In the genomic region with DNA sequence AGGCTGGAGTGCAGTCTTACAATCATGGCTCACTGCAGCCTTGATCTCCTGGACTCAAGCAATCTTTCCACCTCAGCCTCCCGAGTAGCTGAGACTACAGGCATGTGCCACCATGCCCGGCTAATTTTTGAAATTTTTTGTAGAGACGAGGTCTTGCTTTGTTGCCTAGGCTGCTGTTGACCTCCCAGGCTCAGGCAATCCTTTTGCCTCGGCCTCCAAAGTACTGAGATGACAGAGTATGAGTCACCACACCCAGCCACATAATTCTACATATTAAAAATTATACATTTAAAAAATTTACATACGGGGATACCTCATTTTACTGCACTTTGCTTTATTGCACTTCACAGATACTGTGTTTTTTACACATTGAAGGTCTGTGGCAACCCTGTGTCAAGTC, we compare ENCODE assay signal across 22 cellular contexts.
A peak's percentile ranks its signal among the peaks of the same experiment; 100 is the strongest.
DNase-seq lines count a peak whose midpoint lies in the region; ATAC-seq and TF ChIP-seq lines count a peak whose summit lies in the region.
"Had no signal": no experiment of that assay in that cellular context is flagged by ENCODE, and none has a peak within 500 bp of the region (broad histone marks: within the 10 kb centered on the region; RNA-seq: fewer than 3 reads in every experiment).

No MANE protein-coding gene starts in this region.

- H3K36me3 Mint-ChIP-seq in activated CD8-positive, alpha-beta T cell treated with anti-CD3 and anti-CD28 coated beads for 36 hours (ENCODE audit: low read depth) = peaks cover 28% of the 10 kb centered on the region
- peaks cover 20% of the 10 kb centered on the region for H3K36me3 Mint-ChIP-seq in activated CD8-positive, alpha-beta T cell treated with anti-CD3 and anti-CD28 coated beads, Interleukin-2, amount 10 ng/mL, durations not matched to agents 7 days and 5 days (ENCODE audit: low read depth)

- H3K27ac ChIP-seq in foreskin keratinocyte (no peak overlapping the region), esophagus muscularis mucosa (replicated peaks in 1 of 4) (no peak overlapping the region)
- H3K27ac ChIP-seq: A549, KMS-11 had no signal

- H3K9me3 ChIP-seq in esophagus muscularis mucosa = peaks cover 0 to 4% (median 0%) of the 10 kb centered on the region in 4 donors
- H3K9me3 ChIP-seq: A549 had no signal

- H3K4me1 ChIP-seq in foreskin keratinocyte = no peaks in the 10 kb centered on the region
- no peaks in the 10 kb centered on the region for H3K4me1 ChIP-seq in esophagus muscularis mucosa
- H3K4me1 ChIP-seq: A549 had no signal

- no peaks in the 10 kb centered on the region for H3K27me3 Mint-ChIP-seq in activated CD8-positive, alpha-beta T cell treated with anti-CD3 and anti-CD28 coated beads for 36 hours
- H3K27me3 Mint-ChIP-seq in activated CD8-positive, alpha-beta T cell treated with anti-CD3 and anti-CD28 coated beads, Interleukin-2, amount 10 ng/mL, durations not matched to agents 7 days and 5 days (ENCODE audit: low read depth) = no peaks in the 10 kb centered on the region
- H3K27me3 Mint-ChIP-seq: B cell had no signal

- peak; percentile 28 for DNase-seq in activated CD8-positive, alpha-beta T cell treated with anti-CD3 and anti-CD28 coated beads for 36 hours
- DNase-seq in activated CD8-positive, alpha-beta T cell treated with anti-CD3 and anti-CD28 coated beads, Interleukin-2, amount 10 ng/mL, durations not matched to agents 7 days and 5 days = no peak
- DNase-seq in stimulated activated CD4-positive, alpha-beta T cell treated with anti-CD3 and anti-CD28 coated beads, Interleukin-15, amount 100 ng/mL, for 24 hours = peak; percentile 5
- DNase-seq in stimulated activated CD4-positive, alpha-beta T cell treated with anti-CD3 and anti-CD28 coated beads, Interleukin-2, amount 100 ng/mL, for 48 hours = no peak
- DNase-seq in foreskin keratinocyte (no peak), esophagus muscularis mucosa (ENCODE audit: extremely low spot score) (no peak)
- DNase-seq: DMS53, GDM1, GOT3, HCEC 1CT, MV-4-11, NCI-H1694, NCI-H2081, NCI-H2171, NCI-H345, NCI-H524, NCI-H82 had no signal

- ATAC-seq in activated CD8-positive, alpha-beta T cell treated with anti-CD3 and anti-CD28 coated beads for 36 hours = no peak
- no peak for ATAC-seq in activated CD8-positive, alpha-beta T cell treated with anti-CD3 and anti-CD28 coated beads, Interleukin-2, amount 10 ng/mL, durations not matched to agents 7 days and 5 days
- ATAC-seq in foreskin keratinocyte (peak; percentile 73), HG02610 (IDR thresholded peaks at IDR 0.05; ENCODE audit: unreplicated experiment) (no peak)
- ATAC-seq: A549, Panc1 had no signal

- intact Hi-C loops in activated CD8-positive, alpha-beta T cell treated with anti-CD3 and anti-CD28 coated beads for 36 hours (cut with micrococcal nuclease) = no loop called here
- intact Hi-C loops in esophagus muscularis mucosa (cut with DNase I) = no loop called here

- no peak overlapping the region for H3K4me3 ChIP-seq in esophagus muscularis mucosa
- H3K4me3 ChIP-seq: A549 had no signal

- no peak for TF ChIP-seq POLR2A in esophagus muscularis mucosa (IDR thresholded peaks at IDR 0.05; ENCODE audit: low read depth)

- H3K27me3 ChIP-seq in foreskin keratinocyte = no peaks in the 10 kb centered on the region
- H3K27me3 ChIP-seq in esophagus muscularis mucosa = no peaks in the 10 kb centered on the region

- peaks cover 0 to 23% (median 2%) of the 10 kb centered on the region in 4 donors for H3K36me3 ChIP-seq in esophagus muscularis mucosa

- WGBS in esophagus muscularis mucosa = 93% methylated on average over 5 of the region's 5 CpGs

- peaks cover 7% of the 10 kb centered on the region for H3K4me1 Mint-ChIP-seq in activated CD8-positive, alpha-beta T cell treated with anti-CD3 and anti-CD28 coated beads for 36 hours (ENCODE audit: low read depth)
- H3K4me1 Mint-ChIP-seq in activated CD8-positive, alpha-beta T cell treated with anti-CD3 and anti-CD28 coated beads, Interleukin-2, amount 10 ng/mL, durations not matched to agents 7 days and 5 days (ENCODE audit: low read depth) = peaks cover 4% of the 10 kb centered on the region
- H3K4me1 Mint-ChIP-seq: B cell had no signal

- H3K4me3 Mint-ChIP-seq in activated CD8-positive, alpha-beta T cell treated with anti-CD3 and anti-CD28 coated beads for 36 hours = no peak overlapping the region
- no peak overlapping the region for H3K4me3 Mint-ChIP-seq in activated CD8-positive, alpha-beta T cell treated with anti-CD3 and anti-CD28 coated beads, Interleukin-2, amount 10 ng/mL, durations not matched to agents 7 days and 5 days
- H3K4me3 Mint-ChIP-seq: B cell had no signal

- POLR2A ChIA-PET in activated CD8-positive, alpha-beta T cell treated with anti-CD3 and anti-CD28 coated beads for 36 hours (lab: Charles Lee) = no interaction called here
- POLR2A ChIA-PET in activated CD8-positive, alpha-beta T cell treated with anti-CD3 and anti-CD28 coated beads, Interleukin-2, amount 10 ng/mL, durations not matched to agents 7 days and 5 days (lab: Charles Lee) = no interaction called here

- no peak overlapping the region for H3K27ac Mint-ChIP-seq in activated CD8-positive, alpha-beta T cell treated with anti-CD3 and anti-CD28 coated beads for 36 hours
- no peak overlapping the region for H3K27ac Mint-ChIP-seq in activated CD8-positive, alpha-beta T cell treated with anti-CD3 and anti-CD28 coated beads, Interleukin-2, amount 10 ng/mL, durations not matched to agents 7 days and 5 days
- H3K27ac Mint-ChIP-seq: B cell had no signal

- CTCF ChIA-PET in activated CD8-positive, alpha-beta T cell treated with anti-CD3 and anti-CD28 coated beads for 36 hours (lab: Charles Lee) = no interaction called here
- CTCF ChIA-PET in activated CD8-positive, alpha-beta T cell treated with anti-CD3 and anti-CD28 coated beads, Interleukin-2, amount 10 ng/mL, durations not matched to agents 7 days and 5 days (lab: Charles Lee) = no interaction called here

- no peak for TF ChIP-seq EP300 in esophagus muscularis mucosa (IDR thresholded peaks at IDR 0.05)

- no peaks in the 10 kb centered on the region for H3K9me3 Mint-ChIP-seq in activated CD8-positive, alpha-beta T cell treated with anti-CD3 and anti-CD28 coated beads for 36 hours
- H3K9me3 Mint-ChIP-seq in activated CD8-positive, alpha-beta T cell treated with anti-CD3 and anti-CD28 coated beads, Interleukin-2, amount 10 ng/mL, durations not matched to agents 7 days and 5 days (ENCODE audit: insufficient read depth) = no peaks in the 10 kb centered on the region

- TF ChIP-seq CTCF in activated CD8-positive, alpha-beta T cell treated with anti-CD3 and anti-CD28 coated beads for 36 hours (IDR thresholded peaks at IDR 0.05) = no peak
- no peak for TF ChIP-seq CTCF in foreskin keratinocyte (conservative IDR thresholded peaks at IDR 0.05)
- no peak for TF ChIP-seq CTCF in esophagus muscularis mucosa (IDR thresholded peaks at IDR 0.05)

Comparison
In these comparisons a context has a peak if more than half of its experiments do, and no peak if none do; other contexts are left out.
1. DNase-seq: peak in activated CD8-positive, alpha-beta T cell treated with anti-CD3 and anti-CD28 coated beads for 36 hours (single experiment) and stimulated activated CD4-positive, alpha-beta T cell treated with anti-CD3 and anti-CD28 coated beads, Interleukin-15, amount 100 ng/mL, for 24 hours (single experiment); none in activated CD8-positive, alpha-beta T cell treated with anti-CD3 and anti-CD28 coated beads, Interleukin-2, amount 10 ng/mL, durations not matched to agents 7 days and 5 days (single experiment), stimulated activated CD4-positive, alpha-beta T cell treated with anti-CD3 and anti-CD28 coated beads, Interleukin-2, amount 100 ng/mL, for 48 hours (0 of 2), foreskin keratinocyte (0 of 2) and esophagus muscularis mucosa (single experiment).